In the genomic region with DNA sequence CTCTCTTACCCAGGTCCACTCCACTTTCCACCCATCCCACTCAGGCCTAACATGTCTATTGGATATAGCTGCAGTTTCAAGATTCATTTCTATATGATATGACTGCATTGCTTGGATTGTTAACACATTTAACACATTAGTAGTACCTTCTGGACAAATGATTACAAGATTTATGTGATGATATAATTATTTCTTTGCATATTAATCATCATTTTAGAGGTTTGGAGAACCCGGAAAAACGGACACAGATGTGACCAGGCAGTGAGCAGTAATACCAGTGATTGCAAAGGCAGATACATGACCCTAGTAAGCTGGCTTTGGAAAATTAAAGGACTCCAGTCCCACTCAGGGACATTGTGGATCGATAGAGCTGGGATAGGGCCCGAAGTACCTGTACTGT, we compare ENCODE assay signal across 16 cellular contexts.
"Had no signal": no experiment of that assay in that cellular context is flagged by ENCODE, and none has a peak within 500 bp of the region (broad histone marks: within the 10 kb centered on the region; RNA-seq: fewer than 3 reads in every experiment).

No MANE protein-coding gene starts in this region.

- H3K4me3 Mint-ChIP-seq: endodermal cell, natural killer cell, neural crest cell had no signal

- H3K4me1 Mint-ChIP-seq: endodermal cell, natural killer cell, neural crest cell had no signal

- H3K27ac Mint-ChIP-seq: endodermal cell, natural killer cell had no signal

- H3K36me3 ChIP-seq: colonic mucosa, gastrocnemius medialis, heart right ventricle, ovary, right atrium auricular region had no signal

- H3K4me3 ChIP-seq: colonic mucosa, gastrocnemius medialis, heart right ventricle, mucosa of descending colon, ovary, right atrium auricular region had no signal

- ATAC-seq: gastrocnemius medialis, heart right ventricle, mucosa of descending colon, natural killer cell had no signal

- H3K27ac ChIP-seq: colonic mucosa, gastrocnemius medialis, heart right ventricle, ovary, right atrium auricular region had no signal

- H3K36me3 Mint-ChIP-seq: natural killer cell had no signal

- H3K9me3 ChIP-seq: colonic mucosa, gastrocnemius medialis, mucosa of descending colon, ovary, right atrium auricular region had no signal

- H3K27me3 ChIP-seq: colonic mucosa, gastrocnemius medialis, heart right ventricle, ovary, right atrium auricular region had no signal

- H3K4me1 ChIP-seq: colonic mucosa, gastrocnemius medialis, heart right ventricle, right atrium auricular region had no signal

- H3K9me3 Mint-ChIP-seq: endodermal cell, neural crest cell had no signal

- DNase-seq: colonic mucosa; effector CD4-positive, alpha-beta T cell; endodermal cell; gastrocnemius medialis; heart right ventricle; hypothalamus; kidney glomerular epithelial cell; mucosa of descending colon; natural killer cell; ovary; small intestine; stimulated activated CD4-positive, alpha-beta T cell treated with anti-CD3 and anti-CD28 coated beads, Interleukin-12 subunit alpha, Interleukin-12 subunit beta, amount 100 ng/mL, for 4 hours; stimulated activated naive CD4-positive, alpha-beta T cell; trophoblast cell had no signal
